ENCODE assay signal across 8 cellular contexts in the genomic region with DNA sequence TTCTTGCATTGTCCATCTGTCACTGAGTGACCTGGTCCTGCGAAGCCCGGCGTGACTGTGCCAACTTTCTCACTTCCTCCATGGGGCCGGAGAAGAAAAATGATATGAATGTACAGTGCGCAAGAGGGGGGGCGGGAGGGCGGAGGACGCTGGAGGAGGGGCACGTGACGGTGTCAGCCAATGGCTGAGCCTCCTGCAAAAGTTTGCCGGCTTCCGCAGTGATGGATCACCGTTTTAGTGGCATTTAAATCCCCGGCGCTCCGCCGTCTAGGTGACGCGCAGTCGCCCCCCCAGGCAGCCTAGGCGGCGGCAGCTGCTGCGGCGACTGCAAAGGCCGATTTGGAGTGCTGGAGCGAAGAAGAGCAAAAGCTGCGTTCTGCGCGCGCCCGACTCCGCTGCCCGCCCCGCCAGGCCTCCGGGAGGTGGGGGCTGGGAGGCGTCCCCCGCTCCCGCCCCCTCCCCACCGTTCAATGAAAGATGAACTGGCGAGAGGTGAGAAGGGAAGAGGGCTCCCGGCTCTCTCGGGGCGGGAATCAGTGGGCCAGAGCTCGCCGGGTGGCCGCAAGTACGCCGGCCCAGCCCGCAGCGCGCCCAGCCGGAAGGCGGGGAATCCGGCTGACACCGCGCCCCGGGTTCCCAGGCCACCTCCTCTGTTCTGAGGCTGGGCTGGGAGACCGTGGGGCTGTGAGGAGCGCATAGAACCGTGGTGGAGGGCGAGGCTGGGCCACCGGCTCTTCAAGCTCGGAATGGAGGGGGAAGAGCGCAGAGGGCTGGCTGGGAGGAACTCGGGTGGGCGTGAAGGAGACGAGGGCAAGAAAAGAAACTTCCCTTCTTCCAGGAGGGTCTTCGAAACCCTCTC. TPM values are rescaled to one million over a fixed set of nuclear protein-coding genes. Genes with fewer than 3 reads are reported as not detected.
DNase-seq lines count a peak whose midpoint lies in the region; ATAC-seq and TF ChIP-seq lines count a peak whose summit lies in the region.

TSS of gene HOXA1 (minus strand) at position 104 of the 859 bp plus-strand sequence. CDS start at position 16, 88 bp downstream.

- H3K36me3 Mint-ChIP-seq in activated CD4-positive, alpha-beta T cell treated with anti-CD3 and anti-CD28 coated beads, Interleukin-2, amount 10 ng/mL, durations not matched to agents 24 days and 14 days (ENCODE audit: low read depth): peaks cover 12% of the 10 kb centered on the region

- H3K4me1 Mint-ChIP-seq in activated CD4-positive, alpha-beta T cell treated with anti-CD3 and anti-CD28 coated beads, Interleukin-2, amount 10 ng/mL, durations not matched to agents 24 days and 14 days: peaks cover 17% of the 10 kb centered on the region

- peak; percentile 93 for DNase-seq in AG10803 (ENCODE audit: low read depth)
- DNase-seq in NCI-H345 treated with DMSO at 0.1 percent for 48 hours (lab: John Stamatoyannopoulos, UW; ENCODE audit: unreplicated experiment): peak; percentile 79
- peak; percentile 88 for DNase-seq in activated CD4-positive, alpha-beta T cell treated with anti-CD3 and anti-CD28 coated beads, Interleukin-2, amount 10 ng/mL, durations not matched to agents 24 days and 14 days
- DNase-seq in ecto neural progenitor cell (ENCODE audit: low spot score): peak; percentile 79
- peak; percentile 90 for DNase-seq in mesenteric fat pad (ENCODE audit: low spot score)
- DNase-seq in stimulated activated CD8-positive, alpha-beta memory T cell treated with anti-CD3 and anti-CD28 coated beads, Interleukin-2, amount 100 ng/mL, for 1 hour (ENCODE audit: low read depth in 2 of 2): peak; percentile 45 to 56

- peak within 1 kb of the TSS; percentile 85 for H3K4me3 Mint-ChIP-seq in activated CD4-positive, alpha-beta T cell treated with anti-CD3 and anti-CD28 coated beads, Interleukin-2, amount 10 ng/mL, durations not matched to agents 24 days and 14 days

- intact Hi-C loops in activated CD4-positive, alpha-beta T cell treated with anti-CD3 and anti-CD28 coated beads, Interleukin-2, amount 10 ng/mL, durations not matched to agents 24 days and 14 days (cut with micrococcal nuclease): loop anchor here (2.0 to 5.0 kb wide), 6 partner anchors 36 to 1235 kb away; partner anchors contain the start of genes EVX1, HOXA4 and SKAP2

- peak within 1 kb of the TSS; percentile 62 for H3K27ac Mint-ChIP-seq in activated CD4-positive, alpha-beta T cell treated with anti-CD3 and anti-CD28 coated beads, Interleukin-2, amount 10 ng/mL, durations not matched to agents 24 days and 14 days

- peaks cover 7% of the 10 kb centered on the region for H3K9me3 Mint-ChIP-seq in activated CD4-positive, alpha-beta T cell treated with anti-CD3 and anti-CD28 coated beads, Interleukin-2, amount 10 ng/mL, durations not matched to agents 24 days and 14 days

- no peak for TF ChIP-seq CTCF in AG10803 (conservative IDR thresholded peaks at IDR 0.05; ENCODE audit: low read length)

- H3K4me3 ChIP-seq in AG10803 (ENCODE audit: low read length): peak within 1 kb of the TSS; percentile 93

- peak; percentile 74 for ATAC-seq in GM19043 (IDR thresholded peaks at IDR 0.05; ENCODE audit: low read depth, unreplicated experiment)
- ATAC-seq in HG03175 (IDR thresholded peaks at IDR 0.05; ENCODE audit: unreplicated experiment): peak; percentile 88

- peaks cover 90% of the 10 kb centered on the region for H3K27me3 Mint-ChIP-seq in activated CD4-positive, alpha-beta T cell treated with anti-CD3 and anti-CD28 coated beads, Interleukin-2, amount 10 ng/mL, durations not matched to agents 24 days and 14 days

RNA-seq across cellular contexts. Expression of gene HOXA1, which starts in this region (rescaled TPM):
- 0.09 and 0.16 TPM in 2 replicates for total RNA-seq in activated CD4-positive, alpha-beta T cell treated with anti-CD3 and anti-CD28 coated beads, Interleukin-2, amount 10 ng/mL, durations not matched to agents 24 days and 14 days
- total RNA-seq in mesenteric fat pad: 1.3 TPM

Comparison
In these comparisons a context has a peak if more than half of its experiments do, and no peak if none do; other contexts are left out.
1. Peak in every context shown above with its lines: DNase-seq, ATAC-seq and H3K4me3 ChIP-seq.
2. Peak in DNase-seq in activated CD4-positive, alpha-beta T cell treated with anti-CD3 and anti-CD28 coated beads, Interleukin-2, amount 10 ng/mL, durations not matched to agents 24 days and 14 days; RNA of the gene not detected or under 1 TPM.